1 cellular context compared by ENCODE assay signal in genomic region chr16:1942810-1943726, GRCh38.
TF ChIP-seq lines count a peak whose summit lies in the region.

Gene MSRB1, minus strand, starts transcription at chr16:1943199. Its CDS starts 43 bp downstream, at chr16:1943156.

TF ChIP-seq in HepG2, 621 proteins besides CTCF, POLR2A, EP300 and RAD21 (continued from another document):
- TF ChIP-seq HNF1A (IDR thresholded peaks at IDR 0.05; ENCODE audit: low read depth) (no peak), HNF1A (CRISPR knock-in tag; IDR thresholded peaks at IDR 0.05; ENCODE audit: borderline replicate concordance) (0 out of 2 replicates have a peak, but pooled peaks have one; percentile 13)
TF ChIP-seq in HepG2: peak in this region for 221.
